ENCODE assay signal across 1 cellular context in genomic region chr7:73702226-73702625, GRCh38.
TF ChIP-seq lines count a peak whose summit lies in the region.

No MANE protein-coding gene starts in this region.

TF ChIP-seq in H1, 55 proteins besides CTCF, POLR2A, EP300 and RAD21:
- no peak for TF ChIP-seq CBX5 (IDR thresholded peaks at IDR 0.05; ENCODE audit: low read depth, low read length)
- no peak for TF ChIP-seq BACH1 (IDR thresholded peaks at IDR 0.05; ENCODE audit: low read length)
- TF ChIP-seq SIRT6 (IDR thresholded peaks at IDR 0.05; ENCODE audit: low read length): no peak
- TF ChIP-seq BCL11A (IDR thresholded peaks at IDR 0.05; ENCODE audit: low read depth in 2 of 2, low read length in 2 of 2): no peak
- no peak for TF ChIP-seq KDM4A (IDR thresholded peaks at IDR 0.05; ENCODE audit: low read depth, low read length, severe bottlenecking)
